1 cellular context compared by ENCODE assay signal in the genomic region with DNA sequence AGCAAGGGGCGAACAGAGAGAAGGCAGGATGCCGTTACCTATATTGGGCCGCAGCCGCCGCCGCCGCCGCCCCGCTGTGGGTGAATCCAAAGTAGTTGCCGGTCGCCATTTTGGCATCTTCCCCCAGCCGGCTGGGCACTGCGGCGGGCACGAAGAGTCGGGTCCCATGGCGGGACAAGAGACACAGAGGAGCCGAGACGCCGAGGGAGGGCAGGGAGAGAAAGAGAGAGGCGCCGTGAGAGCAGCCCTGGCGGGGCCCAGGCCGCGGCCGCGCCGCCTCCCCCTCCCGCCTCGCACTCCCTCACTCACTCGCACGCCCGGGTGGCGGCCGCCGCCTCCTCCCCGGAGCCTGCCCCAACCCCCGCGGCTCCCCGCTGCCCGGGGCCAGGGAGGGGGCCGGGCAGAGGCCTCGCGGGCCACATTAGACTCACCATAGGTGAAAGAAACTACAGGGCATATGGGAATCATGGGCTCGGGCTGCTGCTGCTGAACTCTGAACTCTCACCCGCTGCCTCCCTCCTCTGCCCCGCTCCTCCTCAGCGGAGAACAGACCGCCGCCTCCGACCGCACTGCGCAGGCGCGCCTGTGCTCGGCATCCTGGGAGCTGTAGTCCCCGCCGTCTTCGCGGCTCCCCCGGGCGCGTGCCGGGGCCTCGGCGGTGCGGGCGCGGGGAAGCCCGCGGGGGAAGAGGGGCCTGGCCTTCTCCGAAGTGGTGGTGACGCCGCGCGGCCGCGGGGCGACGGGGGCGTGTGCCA.
TF ChIP-seq lines count a peak whose summit lies in the region.

A gene (minus strand): TSS at position 550 of the 755 bp plus-strand sequence. CDS start 82 bp downstream, at position 468.

TF ChIP-seq in GM12878, 131 proteins besides CTCF, POLR2A, EP300 and RAD21 (continued from another document and continues in another):
- TF ChIP-seq, protein P1, sequence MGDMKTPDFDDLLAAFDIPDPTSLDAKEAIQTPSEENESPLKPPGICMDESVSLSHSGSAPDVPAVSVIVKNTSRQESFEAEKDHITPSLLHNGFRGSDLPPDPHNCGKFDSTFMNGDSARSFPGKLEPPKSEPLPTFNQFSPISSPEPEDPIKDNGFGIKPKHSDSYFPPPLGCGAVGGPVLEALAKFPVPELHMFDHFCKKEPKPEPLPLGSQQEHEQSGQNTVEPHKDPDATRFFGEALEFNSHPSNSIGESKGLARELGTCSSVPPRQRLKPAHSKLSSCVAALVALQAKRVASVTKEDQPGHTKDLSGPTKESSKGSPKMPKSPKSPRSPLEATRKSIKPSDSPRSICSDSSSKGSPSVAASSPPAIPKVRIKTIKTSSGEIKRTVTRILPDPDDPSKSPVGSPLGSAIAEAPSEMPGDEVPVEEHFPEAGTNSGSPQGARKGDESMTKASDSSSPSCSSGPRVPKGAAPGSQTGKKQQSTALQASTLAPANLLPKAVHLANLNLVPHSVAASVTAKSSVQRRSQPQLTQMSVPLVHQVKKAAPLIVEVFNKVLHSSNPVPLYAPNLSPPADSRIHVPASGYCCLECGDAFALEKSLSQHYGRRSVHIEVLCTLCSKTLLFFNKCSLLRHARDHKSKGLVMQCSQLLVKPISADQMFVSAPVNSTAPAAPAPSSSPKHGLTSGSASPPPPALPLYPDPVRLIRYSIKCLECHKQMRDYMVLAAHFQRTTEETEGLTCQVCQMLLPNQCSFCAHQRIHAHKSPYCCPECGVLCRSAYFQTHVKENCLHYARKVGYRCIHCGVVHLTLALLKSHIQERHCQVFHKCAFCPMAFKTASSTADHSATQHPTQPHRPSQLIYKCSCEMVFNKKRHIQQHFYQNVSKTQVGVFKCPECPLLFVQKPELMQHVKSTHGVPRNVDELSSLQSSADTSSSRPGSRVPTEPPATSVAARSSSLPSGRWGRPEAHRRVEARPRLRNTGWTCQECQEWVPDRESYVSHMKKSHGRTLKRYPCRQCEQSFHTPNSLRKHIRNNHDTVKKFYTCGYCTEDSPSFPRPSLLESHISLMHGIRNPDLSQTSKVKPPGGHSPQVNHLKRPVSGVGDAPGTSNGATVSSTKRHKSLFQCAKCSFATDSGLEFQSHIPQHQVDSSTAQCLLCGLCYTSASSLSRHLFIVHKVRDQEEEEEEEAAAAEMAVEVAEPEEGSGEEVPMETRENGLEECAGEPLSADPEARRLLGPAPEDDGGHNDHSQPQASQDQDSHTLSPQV (IDR thresholded peaks at IDR 0.05), result no peak
- peak; percentile 77 for TF ChIP-seq NRF1 (conservative IDR thresholded peaks at IDR 0.05; ENCODE audit: low read depth, low read length)
- TF ChIP-seq, protein P2, sequence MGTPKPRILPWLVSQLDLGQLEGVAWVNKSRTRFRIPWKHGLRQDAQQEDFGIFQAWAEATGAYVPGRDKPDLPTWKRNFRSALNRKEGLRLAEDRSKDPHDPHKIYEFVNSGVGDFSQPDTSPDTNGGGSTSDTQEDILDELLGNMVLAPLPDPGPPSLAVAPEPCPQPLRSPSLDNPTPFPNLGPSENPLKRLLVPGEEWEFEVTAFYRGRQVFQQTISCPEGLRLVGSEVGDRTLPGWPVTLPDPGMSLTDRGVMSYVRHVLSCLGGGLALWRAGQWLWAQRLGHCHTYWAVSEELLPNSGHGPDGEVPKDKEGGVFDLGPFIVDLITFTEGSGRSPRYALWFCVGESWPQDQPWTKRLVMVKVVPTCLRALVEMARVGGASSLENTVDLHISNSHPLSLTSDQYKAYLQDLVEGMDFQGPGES (IDR thresholded peaks at IDR 0.05), result no peak
- TF ChIP-seq, protein P3, sequence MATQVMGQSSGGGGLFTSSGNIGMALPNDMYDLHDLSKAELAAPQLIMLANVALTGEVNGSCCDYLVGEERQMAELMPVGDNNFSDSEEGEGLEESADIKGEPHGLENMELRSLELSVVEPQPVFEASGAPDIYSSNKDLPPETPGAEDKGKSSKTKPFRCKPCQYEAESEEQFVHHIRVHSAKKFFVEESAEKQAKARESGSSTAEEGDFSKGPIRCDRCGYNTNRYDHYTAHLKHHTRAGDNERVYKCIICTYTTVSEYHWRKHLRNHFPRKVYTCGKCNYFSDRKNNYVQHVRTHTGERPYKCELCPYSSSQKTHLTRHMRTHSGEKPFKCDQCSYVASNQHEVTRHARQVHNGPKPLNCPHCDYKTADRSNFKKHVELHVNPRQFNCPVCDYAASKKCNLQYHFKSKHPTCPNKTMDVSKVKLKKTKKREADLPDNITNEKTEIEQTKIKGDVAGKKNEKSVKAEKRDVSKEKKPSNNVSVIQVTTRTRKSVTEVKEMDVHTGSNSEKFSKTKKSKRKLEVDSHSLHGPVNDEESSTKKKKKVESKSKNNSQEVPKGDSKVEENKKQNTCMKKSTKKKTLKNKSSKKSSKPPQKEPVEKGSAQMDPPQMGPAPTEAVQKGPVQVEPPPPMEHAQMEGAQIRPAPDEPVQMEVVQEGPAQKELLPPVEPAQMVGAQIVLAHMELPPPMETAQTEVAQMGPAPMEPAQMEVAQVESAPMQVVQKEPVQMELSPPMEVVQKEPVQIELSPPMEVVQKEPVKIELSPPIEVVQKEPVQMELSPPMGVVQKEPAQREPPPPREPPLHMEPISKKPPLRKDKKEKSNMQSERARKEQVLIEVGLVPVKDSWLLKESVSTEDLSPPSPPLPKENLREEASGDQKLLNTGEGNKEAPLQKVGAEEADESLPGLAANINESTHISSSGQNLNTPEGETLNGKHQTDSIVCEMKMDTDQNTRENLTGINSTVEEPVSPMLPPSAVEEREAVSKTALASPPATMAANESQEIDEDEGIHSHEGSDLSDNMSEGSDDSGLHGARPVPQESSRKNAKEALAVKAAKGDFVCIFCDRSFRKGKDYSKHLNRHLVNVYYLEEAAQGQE (IDR thresholded peaks at IDR 0.05; ENCODE audit: low read depth, low read length), result no peak
- TF ChIP-seq ZNF24 (IDR thresholded peaks at IDR 0.05), result no peak
- no peak for TF ChIP-seq SMC3 (IDR thresholded peaks at IDR 0.05; ENCODE audit: borderline replicate concordance, low read length)
- peak; percentile 51; the same call in 1 of the 2 replicates for TF ChIP-seq TCF3 (IDR thresholded peaks at IDR 0.05; ENCODE audit: borderline replicate concordance, insufficient read depth, low read depth, low read length)
- TF ChIP-seq TCF7 (IDR thresholded peaks at IDR 0.05; ENCODE audit: borderline replicate concordance), result no peak
- no peak for TF ChIP-seq SRF (IDR thresholded peaks at IDR 0.05; ENCODE audit: low read depth in 2 of 2, low read length in 2 of 2)
- TF ChIP-seq NR2F1 (conservative IDR thresholded peaks at IDR 0.05), result peak; percentile 95
- peak; percentile 57 for TF ChIP-seq RUNX3 (IDR thresholded peaks at IDR 0.05; ENCODE audit: low read length)
- TF ChIP-seq WRNIP1 (IDR thresholded peaks at IDR 0.05; ENCODE audit: borderline replicate concordance, low read depth, low read length), result no peak
- peak; percentile 14 for TF ChIP-seq SP1 (IDR thresholded peaks at IDR 0.05; ENCODE audit: low read depth, low read length)
- TF ChIP-seq, protein P4, sequence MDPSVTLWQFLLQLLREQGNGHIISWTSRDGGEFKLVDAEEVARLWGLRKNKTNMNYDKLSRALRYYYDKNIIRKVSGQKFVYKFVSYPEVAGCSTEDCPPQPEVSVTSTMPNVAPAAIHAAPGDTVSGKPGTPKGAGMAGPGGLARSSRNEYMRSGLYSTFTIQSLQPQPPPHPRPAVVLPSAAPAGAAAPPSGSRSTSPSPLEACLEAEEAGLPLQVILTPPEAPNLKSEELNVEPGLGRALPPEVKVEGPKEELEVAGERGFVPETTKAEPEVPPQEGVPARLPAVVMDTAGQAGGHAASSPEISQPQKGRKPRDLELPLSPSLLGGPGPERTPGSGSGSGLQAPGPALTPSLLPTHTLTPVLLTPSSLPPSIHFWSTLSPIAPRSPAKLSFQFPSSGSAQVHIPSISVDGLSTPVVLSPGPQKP (IDR thresholded peaks at IDR 0.05; ENCODE audit: low read depth, low read length), result no peak
- TF ChIP-seq, protein P5, sequence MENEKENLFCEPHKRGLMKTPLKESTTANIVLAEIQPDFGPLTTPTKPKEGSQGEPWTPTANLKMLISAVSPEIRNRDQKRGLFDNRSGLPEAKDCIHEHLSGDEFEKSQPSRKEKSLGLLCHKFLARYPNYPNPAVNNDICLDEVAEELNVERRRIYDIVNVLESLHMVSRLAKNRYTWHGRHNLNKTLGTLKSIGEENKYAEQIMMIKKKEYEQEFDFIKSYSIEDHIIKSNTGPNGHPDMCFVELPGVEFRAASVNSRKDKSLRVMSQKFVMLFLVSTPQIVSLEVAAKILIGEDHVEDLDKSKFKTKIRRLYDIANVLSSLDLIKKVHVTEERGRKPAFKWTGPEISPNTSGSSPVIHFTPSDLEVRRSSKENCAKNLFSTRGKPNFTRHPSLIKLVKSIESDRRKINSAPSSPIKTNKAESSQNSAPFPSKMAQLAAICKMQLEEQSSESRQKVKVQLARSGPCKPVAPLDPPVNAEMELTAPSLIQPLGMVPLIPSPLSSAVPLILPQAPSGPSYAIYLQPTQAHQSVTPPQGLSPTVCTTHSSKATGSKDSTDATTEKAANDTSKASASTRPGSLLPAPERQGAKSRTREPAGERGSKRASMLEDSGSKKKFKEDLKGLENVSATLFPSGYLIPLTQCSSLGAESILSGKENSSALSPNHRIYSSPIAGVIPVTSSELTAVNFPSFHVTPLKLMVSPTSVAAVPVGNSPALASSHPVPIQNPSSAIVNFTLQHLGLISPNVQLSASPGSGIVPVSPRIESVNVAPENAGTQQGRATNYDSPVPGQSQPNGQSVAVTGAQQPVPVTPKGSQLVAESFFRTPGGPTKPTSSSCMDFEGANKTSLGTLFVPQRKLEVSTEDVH (IDR thresholded peaks at IDR 0.05; ENCODE audit: low read depth, partially characterized antibody), result no peak
- TF ChIP-seq ZBED1 (IDR thresholded peaks at IDR 0.05; ENCODE audit: borderline replicate concordance), result no peak
- no peak for TF ChIP-seq RCOR1 (conservative IDR thresholded peaks at IDR 0.05; ENCODE audit: low read depth, low read length)
- no peak for TF ChIP-seq SUZ12 (IDR thresholded peaks at IDR 0.05; ENCODE audit: unreplicated experiment)
- peak; percentile 86 for TF ChIP-seq YY1 (IDR thresholded peaks at IDR 0.05; ENCODE audit: low read depth, low read length)
- no peak for TF ChIP-seq ZZZ3 (IDR thresholded peaks at IDR 0.05; ENCODE audit: control insufficient read depth, insufficient read length, low read depth)
- peak; percentile 55; the same call in 1 of the 2 replicates for TF ChIP-seq CREM (IDR thresholded peaks at IDR 0.05; ENCODE audit: low read depth)
- TF ChIP-seq ETV6 (conservative IDR thresholded peaks at IDR 0.05 in 1 of 2, IDR thresholded peaks at IDR 0.05 in 1 of 2; ENCODE audit: borderline replicate concordance in 1 of 2, low read depth in 1 of 2), result no peak
- peak; percentile 40 for TF ChIP-seq TAF1 (IDR thresholded peaks at IDR 0.05; ENCODE audit: borderline replicate concordance, low read depth, low read length)
- TF ChIP-seq, protein P6, sequence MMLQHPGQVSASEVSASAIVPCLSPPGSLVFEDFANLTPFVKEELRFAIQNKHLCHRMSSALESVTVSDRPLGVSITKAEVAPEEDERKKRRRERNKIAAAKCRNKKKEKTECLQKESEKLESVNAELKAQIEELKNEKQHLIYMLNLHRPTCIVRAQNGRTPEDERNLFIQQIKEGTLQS (IDR thresholded peaks at IDR 0.05; ENCODE audit: borderline replicate concordance, extremely low read depth, low read depth, low read length), result no peak
- no peak for TF ChIP-seq RBBP5 (conservative IDR thresholded peaks at IDR 0.05)
- TF ChIP-seq MEF2A (IDR thresholded peaks at IDR 0.05; ENCODE audit: insufficient read depth, low read depth, low read length), result no peak
- TF ChIP-seq STAT3 (IDR thresholded peaks at IDR 0.05; ENCODE audit: low read depth, low read length), result no peak
- TF ChIP-seq, protein P7, sequence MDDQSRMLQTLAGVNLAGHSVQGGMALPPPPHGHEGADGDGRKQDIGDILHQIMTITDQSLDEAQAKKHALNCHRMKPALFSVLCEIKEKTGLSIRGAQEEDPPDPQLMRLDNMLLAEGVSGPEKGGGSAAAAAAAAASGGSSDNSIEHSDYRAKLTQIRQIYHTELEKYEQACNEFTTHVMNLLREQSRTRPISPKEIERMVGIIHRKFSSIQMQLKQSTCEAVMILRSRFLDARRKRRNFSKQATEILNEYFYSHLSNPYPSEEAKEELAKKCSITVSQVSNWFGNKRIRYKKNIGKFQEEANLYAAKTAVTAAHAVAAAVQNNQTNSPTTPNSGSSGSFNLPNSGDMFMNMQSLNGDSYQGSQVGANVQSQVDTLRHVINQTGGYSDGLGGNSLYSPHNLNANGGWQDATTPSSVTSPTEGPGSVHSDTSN (IDR thresholded peaks at IDR 0.05; ENCODE audit: insufficient replicate concordance, low read depth, low read length), result no peak
- TF ChIP-seq HDAC6 (IDR thresholded peaks at IDR 0.05; ENCODE audit: unreplicated experiment), result no peak
- TF ChIP-seq IRF4 (IDR thresholded peaks at IDR 0.05; ENCODE audit: low read depth, low read length), result no peak
- no peak for TF ChIP-seq ZNF622 (IDR thresholded peaks at IDR 0.05)
- TF ChIP-seq, protein P8, sequence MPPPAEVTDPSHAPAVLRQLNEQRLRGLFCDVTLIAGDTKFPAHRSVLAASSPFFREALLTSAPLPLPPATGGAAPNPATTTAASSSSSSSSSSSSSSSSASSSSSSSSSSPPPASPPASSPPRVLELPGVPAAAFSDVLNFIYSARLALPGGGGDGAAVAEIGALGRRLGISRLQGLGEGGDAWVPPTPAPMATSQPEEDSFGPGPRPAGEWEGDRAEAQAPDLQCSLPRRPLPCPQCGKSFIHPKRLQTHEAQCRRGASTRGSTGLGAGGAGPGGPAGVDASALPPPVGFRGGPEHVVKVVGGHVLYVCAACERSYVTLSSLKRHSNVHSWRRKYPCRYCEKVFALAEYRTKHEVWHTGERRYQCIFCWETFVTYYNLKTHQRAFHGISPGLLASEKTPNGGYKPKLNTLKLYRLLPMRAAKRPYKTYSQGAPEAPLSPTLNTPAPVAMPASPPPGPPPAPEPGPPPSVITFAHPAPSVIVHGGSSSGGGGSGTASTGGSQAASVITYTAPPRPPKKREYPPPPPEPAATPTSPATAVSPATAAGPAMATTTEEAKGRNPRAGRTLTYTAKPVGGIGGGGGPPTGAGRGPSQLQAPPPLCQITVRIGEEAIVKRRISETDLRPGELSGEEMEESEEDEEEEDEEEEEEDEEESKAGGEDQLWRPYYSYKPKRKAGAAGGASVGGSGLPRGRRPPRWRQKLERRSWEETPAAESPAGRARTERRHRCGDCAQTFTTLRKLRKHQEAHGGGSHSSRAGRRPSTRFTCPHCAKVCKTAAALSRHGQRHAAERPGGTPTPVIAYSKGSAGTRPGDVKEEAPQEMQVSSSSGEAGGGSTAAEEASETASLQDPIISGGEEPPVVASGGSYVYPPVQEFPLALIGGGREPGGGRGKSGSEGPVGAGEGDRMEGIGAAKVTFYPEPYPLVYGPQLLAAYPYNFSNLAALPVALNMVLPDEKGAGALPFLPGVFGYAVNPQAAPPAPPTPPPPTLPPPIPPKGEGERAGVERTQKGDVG (CRISPR knock-in tag; IDR thresholded peaks at IDR 0.05), result no peak
- TF ChIP-seq KAT2A (conservative IDR thresholded peaks at IDR 0.05; ENCODE audit: control insufficient read depth, low read depth, low read length), result no peak
- TF ChIP-seq, protein P9, sequence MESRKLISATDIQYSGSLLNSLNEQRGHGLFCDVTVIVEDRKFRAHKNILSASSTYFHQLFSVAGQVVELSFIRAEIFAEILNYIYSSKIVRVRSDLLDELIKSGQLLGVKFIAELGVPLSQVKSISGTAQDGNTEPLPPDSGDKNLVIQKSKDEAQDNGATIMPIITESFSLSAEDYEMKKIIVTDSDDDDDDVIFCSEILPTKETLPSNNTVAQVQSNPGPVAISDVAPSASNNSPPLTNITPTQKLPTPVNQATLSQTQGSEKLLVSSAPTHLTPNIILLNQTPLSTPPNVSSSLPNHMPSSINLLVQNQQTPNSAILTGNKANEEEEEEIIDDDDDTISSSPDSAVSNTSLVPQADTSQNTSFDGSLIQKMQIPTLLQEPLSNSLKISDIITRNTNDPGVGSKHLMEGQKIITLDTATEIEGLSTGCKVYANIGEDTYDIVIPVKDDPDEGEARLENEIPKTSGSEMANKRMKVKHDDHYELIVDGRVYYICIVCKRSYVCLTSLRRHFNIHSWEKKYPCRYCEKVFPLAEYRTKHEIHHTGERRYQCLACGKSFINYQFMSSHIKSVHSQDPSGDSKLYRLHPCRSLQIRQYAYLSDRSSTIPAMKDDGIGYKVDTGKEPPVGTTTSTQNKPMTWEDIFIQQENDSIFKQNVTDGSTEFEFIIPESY (IDR thresholded peaks at IDR 0.05), result no peak
